Comparison of ENCODE assay signal across 8 cellular contexts in the genomic region with DNA sequence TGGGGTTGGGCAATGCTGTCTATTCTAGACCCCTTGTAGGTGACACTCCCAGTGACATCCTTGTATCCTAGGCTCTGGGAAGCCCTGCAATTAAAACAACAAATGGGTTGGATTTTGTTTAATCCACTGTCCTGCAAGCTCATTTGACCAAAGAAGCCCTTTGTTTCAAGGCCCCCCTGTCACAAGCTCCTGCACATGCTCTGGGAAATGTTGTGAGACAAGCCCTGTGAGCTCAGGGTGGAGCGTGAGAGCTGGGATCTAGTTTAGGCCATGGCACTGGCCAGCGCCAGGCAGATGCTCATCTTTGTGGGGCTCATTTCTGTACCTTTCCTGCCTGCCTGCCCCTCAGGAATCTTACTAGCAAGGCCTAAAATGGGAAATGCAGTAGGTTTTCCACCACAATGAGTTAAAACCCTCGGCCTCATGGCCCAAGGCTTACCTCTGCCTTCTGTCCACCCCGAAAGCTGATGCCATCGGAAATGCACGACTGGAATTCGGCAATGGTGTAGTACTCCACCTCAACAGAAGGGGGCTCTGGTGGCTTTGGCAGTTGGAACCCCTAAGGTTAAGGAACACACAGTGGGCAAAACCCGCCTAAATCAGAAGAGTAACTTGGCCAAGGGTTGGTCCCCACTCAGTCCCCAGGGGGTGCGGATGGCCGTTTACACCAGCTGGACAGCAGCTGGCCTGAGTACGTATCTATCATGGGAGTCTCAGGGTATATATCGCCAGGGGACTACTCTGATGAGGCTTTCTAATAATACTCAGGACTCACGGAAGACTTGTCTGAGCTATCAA.
A peak's percentile ranks its signal among the peaks of the same experiment; 100 is the strongest.
DNase-seq lines count a peak whose midpoint lies in the region; ATAC-seq and TF ChIP-seq lines count a peak whose summit lies in the region.

No MANE protein-coding gene starts in this region.

- TF ChIP-seq CTCF in GM12873 (IDR thresholded peaks at IDR 0.05; ENCODE audit: insufficient read depth, low read depth, low read length, missing control alignments), result peak; percentile 80

- DNase-seq in NOMO-1 (lab: John Stamatoyannopoulos, UW; ENCODE audit: unreplicated experiment in 2 of 2), result peak; percentile 29 to 34
- DNase-seq in activated effector memory CD4-positive, alpha-beta T cell treated with Interleukin-2 at 50 U/mL for 16 hours, result peak; percentile 19
- DNase-seq in germinal center (ENCODE audit: low spot score), result peak; percentile 36
- DNase-seq in pons (ENCODE audit: low spot score), result peak; percentile 72
- no peak for DNase-seq in NCI-H187 treated with DMSO at 0.1 percent for 48 hours (lab: John Stamatoyannopoulos, UW)
- no peak for DNase-seq in cerebellum (ENCODE audit: low spot score)

- no peak for ATAC-seq in HG03520 (IDR thresholded peaks at IDR 0.05; ENCODE audit: unreplicated experiment)

Comparison
In these comparisons a context has a peak if more than half of its experiments do, and no peak if none do; other contexts are left out.
1. DNase-seq: peak in NOMO-1 (2 of 2), activated effector memory CD4-positive, alpha-beta T cell treated with Interleukin-2 at 50 U/mL for 16 hours (single experiment), germinal center (single experiment) and pons (single experiment); none in NCI-H187 treated with DMSO at 0.1 percent for 48 hours (single experiment) and cerebellum (single experiment).